In the genomic region with DNA sequence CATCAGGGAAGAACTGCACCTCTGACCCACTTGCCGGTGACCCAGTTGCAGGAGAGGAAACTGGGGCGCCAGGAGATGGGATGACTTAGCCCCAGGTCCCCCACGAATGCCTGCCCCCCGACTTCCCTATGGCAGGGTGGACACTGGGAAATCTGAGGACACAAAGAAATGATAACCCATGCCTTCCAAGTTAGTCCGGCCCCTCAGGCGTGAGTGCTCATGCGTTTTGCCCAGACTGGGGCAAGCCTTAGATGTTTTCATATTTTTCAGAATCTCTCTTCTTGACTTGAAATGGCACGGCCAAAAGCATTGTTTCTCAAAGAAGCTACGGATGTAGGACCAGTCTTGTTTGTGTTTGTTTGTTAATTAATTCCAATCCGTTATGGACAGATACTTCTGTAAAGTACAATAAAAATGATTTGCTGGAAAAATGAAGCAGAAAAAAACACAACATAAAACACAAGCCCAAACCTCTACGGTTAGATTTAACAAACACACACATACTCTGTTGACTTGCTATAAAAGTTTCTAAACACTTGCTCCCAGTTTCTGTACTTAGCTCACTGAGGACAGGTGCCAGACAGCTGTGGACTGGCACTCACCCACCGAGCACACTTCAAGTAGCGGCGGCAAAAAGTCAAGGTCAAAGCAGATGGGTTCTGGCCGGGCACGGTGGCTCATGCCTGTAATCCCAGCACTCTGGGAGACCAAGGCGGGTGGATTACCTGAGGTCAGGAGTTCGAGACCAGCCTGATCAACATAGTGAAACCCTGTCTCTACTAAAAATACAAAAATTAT, we compare ENCODE assay signal across 11 cellular contexts.
DNase-seq lines count a peak whose midpoint lies in the region; ATAC-seq and TF ChIP-seq lines count a peak whose summit lies in the region.
"Had no signal": no experiment of that assay in that cellular context is flagged by ENCODE, and none has a peak within 500 bp of the region (broad histone marks: within the 10 kb centered on the region; RNA-seq: fewer than 3 reads in every experiment).

No MANE protein-coding gene starts in this region.

- DNase-seq in NAMALWA (ENCODE audit: low spot score): peak; percentile 15
- DNase-seq in brain microvascular endothelial cell: no peak
- no peak for DNase-seq in mesothelial cell of epicardium (ENCODE audit: low spot score in 2 of 2, unreplicated experiment in 2 of 2)
- no peak for DNase-seq in tibial artery
- no peak for DNase-seq in NCI-H2029 treated with DMSO at 0.1 percent for 48 hours (lab: John Stamatoyannopoulos, UW)
- no peak for DNase-seq in medulla oblongata (ENCODE audit: extremely low spot score)
- DNase-seq: activated CD8-positive, alpha-beta memory T cell treated with anti-CD3 and anti-CD28 coated beads, Interleukin-2, amount 50 U/mL, for 48 hours; effector CD4-positive, alpha-beta T cell; stimulated activated CD4-positive, alpha-beta T cell treated with anti-CD3 and anti-CD28 coated beads, Interleukin-2, amount 100 ng/mL, for 48 hours; stimulated activated naive CD8-positive, alpha-beta T cell treated with anti-CD3 and anti-CD28 coated beads, Interleukin-15, Interleukin-2, amounts not matched to agents 100 U/mL and 50 U/mL, for 24 hours had no signal

- in situ Hi-C loops in brain microvascular endothelial cell (cut with HindIII; ENCODE audit: low pct_ligation_motif_present, low sequenced_read_pairs): no loop called here

- H3K27me3 ChIP-seq in brain microvascular endothelial cell (replicated peaks) (no peaks in the 10 kb centered on the region), tibial artery (no peaks in the 10 kb centered on the region)

- H3K9me3 Mint-ChIP-seq in mesothelial cell of epicardium: peaks cover 9% of the 10 kb centered on the region

- H3K27me3 Mint-ChIP-seq in mesothelial cell of epicardium (ENCODE audit: low read depth): no peaks in the 10 kb centered on the region

- H3K4me3 Mint-ChIP-seq in mesothelial cell of epicardium: no peak overlapping the region

- H3K4me1 ChIP-seq in tibial artery: peaks cover 0 to 84% (median 39%) of the 10 kb centered on the region in 4 donors

- intact Hi-C loops in tibial artery (cut with DNase I; ENCODE audit: low total_unique reads): no loop called here

- no peaks in the 10 kb centered on the region for H3K9me3 ChIP-seq in tibial artery

- H3K4me3 ChIP-seq in brain microvascular endothelial cell (ENCODE audit: low read depth, low read length) (no peak overlapping the region), tibial artery (no peak overlapping the region)

- H3K27ac ChIP-seq in brain microvascular endothelial cell: peak overlapping the region; percentile 94
- peak overlapping the region; percentile 78 to 88 for H3K27ac ChIP-seq in tibial artery

- TF ChIP-seq CTCF in brain microvascular endothelial cell (IDR thresholded peaks at IDR 0.05; ENCODE audit: low read depth, low read length, missing control alignments) (no peak), mesothelial cell of epicardium (IDR thresholded peaks at IDR 0.05; ENCODE audit: unreplicated experiment) (no peak), tibial artery (IDR thresholded peaks at IDR 0.05) (no peak)

- H3K36me3 Mint-ChIP-seq in mesothelial cell of epicardium: no peaks in the 10 kb centered on the region

- ATAC-seq in GM19397 (IDR thresholded peaks at IDR 0.05; ENCODE audit: unreplicated experiment): no peak
- ATAC-seq: stimulated activated naive CD8-positive, alpha-beta T cell treated with anti-CD3 and anti-CD28 coated beads, Interleukin-15, Interleukin-2, amounts not matched to agents 100 U/mL and 50 U/mL, for 24 hours had no signal

- H3K27ac Mint-ChIP-seq in mesothelial cell of epicardium: peak overlapping the region; percentile 87

- H3K36me3 ChIP-seq in brain microvascular endothelial cell (replicated peaks) (no peaks in the 10 kb centered on the region), tibial artery (no peaks in the 10 kb centered on the region)

- peaks cover 55% of the 10 kb centered on the region for H3K4me1 Mint-ChIP-seq in mesothelial cell of epicardium
